Comparison of ENCODE assay signal across 8 cellular contexts in the genomic region with DNA sequence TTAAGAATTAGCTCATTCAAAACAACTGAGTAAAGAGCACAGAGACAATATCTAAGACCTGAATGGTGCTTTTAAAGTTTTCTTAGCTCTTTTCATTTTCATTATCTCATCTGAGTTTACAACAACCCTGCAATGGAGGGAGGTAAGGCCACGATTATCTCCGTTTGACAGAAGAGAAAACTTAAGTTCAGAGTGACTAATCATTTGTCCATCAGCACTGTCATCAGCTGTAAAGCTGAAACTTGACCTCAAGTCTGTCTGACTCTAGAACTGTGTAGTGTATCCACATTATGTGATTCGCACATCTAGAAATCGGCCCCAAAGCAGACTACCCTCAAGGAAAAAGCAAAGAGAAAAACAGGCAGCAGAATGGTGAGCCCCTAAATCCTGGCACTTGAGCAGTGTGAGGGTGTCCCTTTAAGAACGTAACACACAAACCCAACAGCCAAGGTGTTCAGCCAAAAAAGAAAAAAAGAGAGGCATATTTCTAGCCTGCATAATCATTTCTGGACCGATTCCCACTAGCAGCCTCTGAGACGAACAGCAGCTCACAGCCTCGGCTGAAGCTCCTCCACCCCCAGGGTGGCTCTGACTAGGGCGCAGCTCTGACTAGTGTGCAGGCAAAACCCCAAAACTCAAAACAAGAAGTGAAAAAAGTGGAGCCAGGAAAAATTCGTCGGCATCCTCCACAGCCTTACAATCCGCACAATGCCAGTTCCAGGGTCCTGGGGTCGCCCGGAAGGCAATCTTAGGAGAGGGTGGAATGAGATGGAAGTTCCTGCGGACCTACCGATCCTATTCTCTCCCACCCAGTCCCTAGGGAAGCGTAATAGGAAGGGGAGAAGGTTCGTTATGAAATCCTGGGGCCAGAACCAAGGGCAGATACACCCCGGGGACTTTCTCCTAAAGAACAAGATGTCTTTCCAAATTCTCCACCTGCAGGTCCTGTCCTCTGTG. TPM values are rescaled to one million over a fixed set of nuclear protein-coding genes. Genes with fewer than 3 reads are reported as not detected.
DNase-seq lines count a peak whose midpoint lies in the region; ATAC-seq, FAIRE-seq and TF ChIP-seq lines count a peak whose summit lies in the region.

No MANE protein-coding gene starts in this region.

- H3K9me1 ChIP-seq in IMR-90 (ENCODE audit: insufficient read depth, low read length): peaks cover 3% of the 10 kb centered on the region; the same call in 1 of the 2 replicates

- peak; percentile 64 for ATAC-seq in IMR-90 (ENCODE audit: low read depth)
- ATAC-seq in HG03354 (IDR thresholded peaks at IDR 0.05; ENCODE audit: poor library complexity, severe bottlenecking, unreplicated experiment): no peak

- in situ Hi-C loops in IMR-90 (cut with MboI; ENCODE audit: low sequenced_read_pairs): loop anchor here (5.0 kb wide), 1 partner anchor 74 kb away; no protein-coding TSS in a partner anchor

- intact Hi-C loops in IMR-90 (cut with micrococcal nuclease): loop anchor here (2.0 to 5.0 kb wide), 2 partner anchors 102 to 146 kb away; no protein-coding TSS in a partner anchor
- intact Hi-C loops in lower leg skin (cut with DNase I; ENCODE audit: low total_unique reads): loop anchor here (10.0 kb wide), 1 partner anchor 234 kb away; no protein-coding TSS in a partner anchor
- intact Hi-C loops in stomach (cut with DNase I; ENCODE audit: low total_unique reads): loop anchor here (10.0 kb wide), 1 partner anchor 244 kb away; no protein-coding TSS in a partner anchor

- no peak for TF ChIP-seq POLR2A in IMR-90 (IDR thresholded peaks at IDR 0.05; ENCODE audit: low read depth, low read length)
- no peak for TF ChIP-seq POLR2A in lower leg skin (IDR thresholded peaks at IDR 0.05)
- no peak for TF ChIP-seq POLR2A in stomach (IDR thresholded peaks at IDR 0.05)

- no peak overlapping the region for H2BK120ac ChIP-seq in IMR-90 (ENCODE audit: low read depth, low read length)

- H2BK15ac ChIP-seq in IMR-90 (ENCODE audit: low read depth, low read length): no peak overlapping the region

- WGBS in IMR-90 (ENCODE audit: extremely low coverage in 2 of 2, insufficient read length in 1 of 2), 2 experiments: no CpG with 5 or more reads among the region's 19 CpGs
- 17% methylated on average over 19 of the region's 19 CpGs for WGBS in lower leg skin, 2 donors
- 18 to 30% (median 21%) methylated on average over 19 of the region's 19 CpGs for WGBS in stomach, 5 donors

- H4K8ac ChIP-seq in IMR-90 (ENCODE audit: low read depth in 2 of 2, low read length in 2 of 2): no peak overlapping the region

- H3K36me3 ChIP-seq in IMR-90 (ENCODE audit: control insufficient read depth, insufficient read depth, low read length) (no peaks in the 10 kb centered on the region), stomach (no peaks in the 10 kb centered on the region)

- dilution Hi-C loops in IMR-90 (cut with HindIII; ENCODE audit: low sequenced_read_pairs, unreplicated experiment): no loop called here

- H3K18ac ChIP-seq in IMR-90 (ENCODE audit: low read depth, low read length): no peak overlapping the region

- no peak overlapping the region for H2BK5ac ChIP-seq in IMR-90 (ENCODE audit: low read depth, low read length, poor library complexity, severe bottlenecking)

- H3K9ac ChIP-seq in IMR-90 (ENCODE audit: low read depth, low read length): no peak overlapping the region

- no peak overlapping the region for H2BK20ac ChIP-seq in IMR-90 (ENCODE audit: low read depth, low read length)

- TF ChIP-seq EP300 in stomach (IDR thresholded peaks at IDR 0.05): no peak

- H4K91ac ChIP-seq in IMR-90 (ENCODE audit: insufficient read depth, low read depth, low read length): no peak overlapping the region

- no peak overlapping the region for H4K5ac ChIP-seq in IMR-90 (ENCODE audit: low read depth, low read length)

- peak overlapping the region; percentile 84 for H3K4me3 ChIP-seq in IMR-90 (ENCODE audit: insufficient read depth, low read depth, low read length)
- H3K4me3 ChIP-seq in coronary artery: peak overlapping the region; percentile 80
- peak overlapping the region; percentile 6 for H3K4me3 ChIP-seq in lower leg skin (ENCODE audit: low read depth, poor library complexity, severe bottlenecking)
- H3K4me3 ChIP-seq in stomach: peak overlapping the region; percentile 64 to 85 (median 70)

- peak overlapping the region; percentile 70 for H2AK9ac ChIP-seq in IMR-90 (replicated peaks; ENCODE audit: low read depth, low read length, poor library complexity)

- H3K27ac ChIP-seq in IMR-90 (ENCODE audit: insufficient read depth, low read length) (no peak overlapping the region), coronary artery (peak overlapping the region in 1 of 2 donors; percentile 58), stomach (peak overlapping the region; percentile 67 to 88 (median 82))

- H4K20me1 ChIP-seq in IMR-90 (ENCODE audit: insufficient read depth, low read length): no peaks in the 10 kb centered on the region; the same call in 1 of the 2 replicates

- H3K4me2 ChIP-seq in IMR-90 (ENCODE audit: low read depth, low read length): peak overlapping the region; percentile 87

- DNase-seq in IMR-90 (peak; percentile 86), coronary artery (ENCODE audit: low spot score) (no peak), lower leg skin (ENCODE audit: low spot score in 2 of 2) (peak; percentile 69 to 87), stomach (peak; percentile 34), D721Med (ENCODE audit: insufficient read length, low spot score) (no peak), NCI-H2227 treated with DMSO at 0.1 percent for 48 hours (lab: John Stamatoyannopoulos, UW) (no peak)
- DNase-seq in effector CD4-positive, alpha-beta T cell: no peak

- H2AFZ ChIP-seq in IMR-90 (replicated peaks; ENCODE audit: low read length, poor library complexity): peak overlapping the region; percentile 86

- H3K4me1 ChIP-seq in IMR-90 (ENCODE audit: control insufficient read depth, insufficient read depth, low read length) (peaks cover 3% of the 10 kb centered on the region; the same call in 1 of the 2 replicates), stomach (peaks cover 8 to 58% (median 31%) of the 10 kb centered on the region in 4 donors)

- H3K14ac ChIP-seq in IMR-90 (replicated peaks; ENCODE audit: low read depth, low read length): no peak overlapping the region

- no peak overlapping the region for H3K56ac ChIP-seq in IMR-90 (ENCODE audit: extremely low read depth, insufficient read depth, low read length)

- H3K23ac ChIP-seq in IMR-90 (ENCODE audit: low read depth, low read length): no peak overlapping the region

- no peak for TF ChIP-seq CTCF in IMR-90 (conservative IDR thresholded peaks at IDR 0.05; ENCODE audit: low read depth, low read length)
- TF ChIP-seq CTCF in coronary artery (IDR thresholded peaks at IDR 0.05): no peak
- no peak for TF ChIP-seq CTCF in lower leg skin (IDR thresholded peaks at IDR 0.05)
- no peak for TF ChIP-seq CTCF in stomach (IDR thresholded peaks at IDR 0.05)
- TF ChIP-seq CTCF in D721Med (IDR thresholded peaks at IDR 0.05; ENCODE audit: insufficient read depth, missing control alignments): no peak

- no peak for FAIRE-seq in D721Med (lab: Jason Lieb, UNC)

- H3K9me3 ChIP-seq in IMR-90 (ENCODE audit: control insufficient read depth, insufficient read depth, low read length): no peaks in the 10 kb centered on the region
- H3K9me3 ChIP-seq in stomach: no peaks in the 10 kb centered on the region

- H3K4ac ChIP-seq in IMR-90 (ENCODE audit: low read depth, low read length): no peak overlapping the region

- H3K79me1 ChIP-seq in IMR-90 (ENCODE audit: low read depth in 1 of 2, low read length in 2 of 2): no peaks in the 10 kb centered on the region; a peak in 1 of 4 replicates

- POLR2A ChIA-PET in IMR-90 (lab: Charles Lee; ENCODE audit: unreplicated experiment): no interaction called here

- no TSS peak for BruUV-seq in IMR-90 (replicated peaks; lab: Mats Ljungman, UMichigan)

- CTCF ChIA-PET in IMR-90 (lab: Yijun Ruan, JAX): interaction anchor here (0.6 kb wide), 1 partner anchor 231 kb away, joined by 3 read pairs; no protein-coding TSS in a partner anchor

- H3K27me3 ChIP-seq in IMR-90 (ENCODE audit: control insufficient read depth, insufficient read depth, low read length): peaks cover 1% of the 10 kb centered on the region; the same call in 1 of the 2 replicates
- peaks cover 0 to 39% (median 8%) of the 10 kb centered on the region in 3 donors for H3K27me3 ChIP-seq in stomach

- H2AK5ac ChIP-seq in IMR-90 (ENCODE audit: low read depth, low read length): no peak overlapping the region; the same call in 1 of the 2 replicates

- TF ChIP-seq RAD21 in IMR-90 (IDR thresholded peaks at IDR 0.05; ENCODE audit: low read length): no peak

TF ChIP-seq in IMR-90, 13 proteins besides CTCF, POLR2A, EP300 and RAD21:
- TF ChIP-seq NFE2L2 (IDR thresholded peaks at IDR 0.05; ENCODE audit: low read depth, low read length) (no peak), CHD1 (IDR thresholded peaks at IDR 0.05; ENCODE audit: low read depth, low read length) (no peak), SMC3 (IDR thresholded peaks at IDR 0.05; ENCODE audit: low read depth, low read length) (no peak)

RNA-seq across cellular contexts. Expression of a gene that starts 1.5 kb away (rescaled TPM):
- total RNA-seq in IMR-90 (2012; rRNA removed): 14.3 and 15.6 TPM in 2 replicates
- polyA plus RNA-seq in IMR-90 (2012; rRNA removed): 12.1 and 14.2 TPM in 2 replicates
- 4.6 and 6.2 TPM in 2 replicates for polyA plus RNA-seq in IMR-90 (2012; cell fraction: cytosol; rRNA removed)
- polyA plus RNA-seq in IMR-90 (2012; cell fraction: nucleus; rRNA removed; ENCODE audit: low replicate concordance): 2.9 and 10.0 TPM in 2 replicates
- 10 to 100 TPM; 24.6 to 49.3 (median 36.9) TPM for total RNA-seq in lower leg skin
- 10 to 100 TPM in 4 of 5 donors, 1 to 10 TPM in 1; 8.8 to 37.1 (median 25.5) TPM for total RNA-seq in stomach
- 10 to 100 TPM in 2 of 3 donors, 1 to 10 TPM in 1; 7.4 to 16.8 (median 11.9) TPM for polyA plus RNA-seq in stomach

Comparison
In these comparisons a context has a peak if more than half of its experiments do, and no peak if none do; other contexts are left out.
1. DNase-seq: peak in IMR-90 (single experiment), lower leg skin (2 of 2) and stomach (single experiment); none in coronary artery (single experiment), D721Med (single experiment), effector CD4-positive, alpha-beta T cell (single experiment) and NCI-H2227 treated with DMSO at 0.1 percent for 48 hours (single experiment).
2. H3K4me3 ChIP-seq: peak in every context shown above with its lines; median percentile 84 in IMR-90; 80 in coronary artery; 70 in stomach; 6 in lower leg skin.